9 cellular contexts compared by ENCODE assay signal in the genomic region with DNA sequence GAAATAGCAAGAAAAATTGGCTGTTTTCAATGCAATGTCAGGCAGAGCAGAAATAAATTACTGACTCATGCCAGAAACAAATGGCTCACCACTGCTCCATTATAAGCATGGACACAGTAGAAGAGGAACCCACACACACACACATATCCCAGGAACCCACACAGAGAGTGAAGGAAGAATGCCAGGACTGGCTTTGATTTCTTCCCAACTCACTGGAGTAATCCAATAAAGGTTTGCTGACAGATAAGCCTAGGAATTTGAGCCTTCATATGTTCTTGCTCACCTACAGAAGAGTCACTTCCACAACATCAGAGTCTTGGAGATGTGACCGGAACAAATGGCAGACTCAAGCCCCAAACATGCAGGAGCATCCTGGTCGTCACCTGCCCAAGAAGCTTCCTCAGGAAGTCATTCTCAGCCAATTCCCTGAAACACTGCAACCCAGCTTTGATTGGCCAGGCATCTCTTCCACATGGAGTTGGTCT. TPM values are rescaled to one million over a fixed set of nuclear protein-coding genes. Genes with fewer than 3 reads are reported as not detected.
DNase-seq lines count a peak whose midpoint lies in the region; ATAC-seq and TF ChIP-seq lines count a peak whose summit lies in the region.
"Had no signal": no experiment of that assay in that cellular context is flagged by ENCODE, and none has a peak within 500 bp of the region (broad histone marks: within the 10 kb centered on the region; RNA-seq: fewer than 3 reads in every experiment).

No MANE protein-coding gene starts in this region.

- H3K27ac Mint-ChIP-seq in CD4-positive, CD25-positive, alpha-beta regulatory T cell, result peak overlapping the region in 2 of 3 donors; percentile 99
- H3K27ac Mint-ChIP-seq in chondrocyte (ENCODE audit: unreplicated experiment) (peak overlapping the region; percentile 45), nephron (peak overlapping the region in 2 of 3 experiments; percentile 51 to 52)

- no peaks in the 10 kb centered on the region for H3K27me3 ChIP-seq in CD4-positive, CD25-positive, alpha-beta regulatory T cell (ENCODE audit: control insufficient read depth, insufficient read depth, low read length)
- H3K27me3 ChIP-seq in MG63, result no peaks in the 10 kb centered on the region
- H3K27me3 ChIP-seq: spleen had no signal

- H3K9me3 ChIP-seq in CD4-positive, CD25-positive, alpha-beta regulatory T cell (ENCODE audit: control insufficient read depth in 2 of 2, low read length in 2 of 2), result no peaks in the 10 kb centered on the region
- H3K9me3 ChIP-seq in MG63, result no peaks in the 10 kb centered on the region
- H3K9me3 ChIP-seq: spleen had no signal

- TF ChIP-seq CTCF in chondrocyte (IDR thresholded peaks at IDR 0.05) (no peak), nephron (IDR thresholded peaks at IDR 0.05; ENCODE audit: unreplicated experiment in 3 of 3) (no peak)

- ATAC-seq in CD4-positive, CD25-positive, alpha-beta regulatory T cell (ENCODE audit: low read depth in 2 of 2), result no peak
- ATAC-seq in GM21528 (IDR thresholded peaks at IDR 0.05; ENCODE audit: low FRiP score, unreplicated experiment), result no peak

- H3K36me3 ChIP-seq in CD4-positive, CD25-positive, alpha-beta regulatory T cell (ENCODE audit: control insufficient read depth, insufficient read depth, low read length), result peaks cover 28% of the 10 kb centered on the region
- H3K36me3 ChIP-seq in MG63, result peaks cover 50% of the 10 kb centered on the region

- H3K4me3 Mint-ChIP-seq in CD4-positive, CD25-positive, alpha-beta regulatory T cell, result peak overlapping the region; percentile 95 to 99 (median 98)
- H3K4me3 Mint-ChIP-seq in chondrocyte (ENCODE audit: unreplicated experiment) (peak overlapping the region; percentile 92), nephron (peak overlapping the region; percentile 90 to 97 (median 96))

- peak overlapping the region; percentile 63 for H3K4me3 ChIP-seq in CD4-positive, CD25-positive, alpha-beta regulatory T cell (ENCODE audit: low read depth, low read length)
- peak overlapping the region; percentile 20 for H3K4me3 ChIP-seq in MG63

- peaks cover 0 to 1% (median 0%) of the 10 kb centered on the region in 7 donors for H3K9me3 Mint-ChIP-seq in CD4-positive, CD25-positive, alpha-beta regulatory T cell
- H3K9me3 Mint-ChIP-seq in chondrocyte (ENCODE audit: low read depth) (no peaks in the 10 kb centered on the region), nephron (no peaks in the 10 kb centered on the region)

- no peak for DNase-seq in CD4-positive, CD25-positive, alpha-beta regulatory T cell
- DNase-seq in MG63 (peak; percentile 69), chondrocyte (ENCODE audit: low spot score) (no peak), D341Med (ENCODE audit: low spot score) (no peak), NCI-H2196 (lab: John Stamatoyannopoulos, UW; ENCODE audit: unreplicated experiment) (no peak), germinal center (ENCODE audit: low spot score) (no peak)

- H3K36me3 Mint-ChIP-seq in CD4-positive, CD25-positive, alpha-beta regulatory T cell, result peaks cover 39% of the 10 kb centered on the region
- peaks cover 5% of the 10 kb centered on the region for H3K36me3 Mint-ChIP-seq in chondrocyte (ENCODE audit: low read depth)
- peaks cover 33% of the 10 kb centered on the region for H3K36me3 Mint-ChIP-seq in nephron (ENCODE audit: low read depth)

- peaks cover 8% of the 10 kb centered on the region for H3K27me3 Mint-ChIP-seq in CD4-positive, CD25-positive, alpha-beta regulatory T cell
- H3K27me3 Mint-ChIP-seq in chondrocyte (ENCODE audit: low read depth) (no peaks in the 10 kb centered on the region), nephron (ENCODE audit: low read depth) (no peaks in the 10 kb centered on the region)

- H3K27ac ChIP-seq in CD4-positive, CD25-positive, alpha-beta regulatory T cell (ENCODE audit: insufficient read depth, low read length, poor library complexity, severe bottlenecking), result no peak overlapping the region

- peaks cover 75% of the 10 kb centered on the region for H3K4me1 ChIP-seq in CD4-positive, CD25-positive, alpha-beta regulatory T cell (ENCODE audit: control insufficient read depth, insufficient read depth, low read length, poor library complexity, severe bottlenecking)

- peaks cover 12 to 84% (median 58%) of the 10 kb centered on the region in 4 donors for H3K4me1 Mint-ChIP-seq in CD4-positive, CD25-positive, alpha-beta regulatory T cell
- peaks cover 66% of the 10 kb centered on the region for H3K4me1 Mint-ChIP-seq in chondrocyte (ENCODE audit: low read depth)
- peaks cover 39% of the 10 kb centered on the region for H3K4me1 Mint-ChIP-seq in nephron

RNA-seq across cellular contexts. Expression of a gene that starts 2.2 kb away (rescaled TPM):
- 18.3 TPM for total RNA-seq in CD4-positive, CD25-positive, alpha-beta regulatory T cell
- 1 to 10 TPM; 2.2 to 6.5 (median 4.5) TPM for polyA plus RNA-seq in CD4-positive, CD25-positive, alpha-beta regulatory T cell
- 15.8 and 30.0 TPM in 2 replicates for total RNA-seq in MG63 (2014; rRNA removed; shearing (Covaris generic); ENCODE audit: low replicate concordance)
- 30.1 to 33.9 TPM (median 30.8 TPM) in 3 replicates for total RNA-seq in chondrocyte

RNA-seq across cellular contexts. Expression of a gene that starts 14.5 kb away (rescaled TPM):
- 39.1 TPM for total RNA-seq in CD4-positive, CD25-positive, alpha-beta regulatory T cell
- 10 to 100 TPM; 24.8 to 33.3 (median 27.5) TPM for polyA plus RNA-seq in CD4-positive, CD25-positive, alpha-beta regulatory T cell
- total RNA-seq in MG63 (2014; rRNA removed; shearing (Covaris generic); ENCODE audit: low replicate concordance), result 16.4 and 22.2 TPM in 2 replicates
- 17.1 to 20.2 TPM (median 19.8 TPM) in 3 replicates for total RNA-seq in chondrocyte

RNA-seq across cellular contexts. Expression of a gene that starts 35.3 kb away (rescaled TPM):
- 50.6 TPM for total RNA-seq in CD4-positive, CD25-positive, alpha-beta regulatory T cell
- polyA plus RNA-seq in CD4-positive, CD25-positive, alpha-beta regulatory T cell, result 1 to 10 TPM; 6.0 to 9.8 (median 7.2) TPM
- total RNA-seq in MG63 (2014; rRNA removed; shearing (Covaris generic); ENCODE audit: low replicate concordance), result 14.3 and 14.7 TPM in 2 replicates
- 20.7 to 36.4 TPM (median 21.6 TPM) in 3 replicates for total RNA-seq in chondrocyte

Comparison
In these comparisons a context has a peak if more than half of its experiments do, and no peak if none do; other contexts are left out.
1. H3K27ac Mint-ChIP-seq: peak in every context shown above with its lines; median percentile 99 in CD4-positive, CD25-positive, alpha-beta regulatory T cell; 52 in nephron; 45 in chondrocyte.